Comparison of ENCODE assay signal across 8 cellular contexts in the genomic region with DNA sequence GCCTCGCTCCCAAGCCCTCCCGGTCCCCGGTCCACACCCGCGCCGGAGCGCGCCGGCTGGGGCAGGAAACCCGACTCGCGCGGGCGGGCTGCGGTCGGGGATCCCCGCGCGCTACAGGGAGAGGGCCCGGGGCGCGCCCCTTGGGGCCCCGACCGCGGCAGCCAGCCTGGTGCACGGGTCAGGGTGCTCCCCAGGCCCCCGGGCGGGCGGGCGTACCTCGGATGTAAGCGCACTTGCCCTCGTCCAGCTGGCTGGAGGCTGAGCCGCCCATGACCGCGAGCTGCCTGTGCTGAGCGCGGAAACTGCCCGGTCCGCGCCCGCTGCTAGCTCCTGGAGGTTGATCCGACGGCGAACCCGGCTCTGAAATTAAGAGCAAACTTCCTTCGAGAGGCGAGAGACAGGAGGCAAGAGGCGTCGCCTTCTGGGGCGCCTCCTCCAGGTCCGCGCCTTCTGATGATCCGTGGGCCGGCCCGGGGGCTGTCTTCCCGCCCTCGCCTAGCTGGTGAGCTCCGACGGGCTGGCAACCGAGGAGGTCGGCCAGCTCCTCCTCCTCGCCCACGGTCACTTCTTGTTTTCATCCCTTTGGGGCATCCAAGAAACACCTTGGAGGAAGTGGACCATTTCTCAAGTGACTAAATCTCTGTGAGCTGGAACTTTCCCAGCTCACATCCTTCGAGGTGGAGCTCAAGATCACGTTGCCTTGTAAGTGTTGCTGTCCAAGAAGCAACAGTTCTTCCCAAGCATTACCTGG. TPM values are rescaled to one million over a fixed set of nuclear protein-coding genes. Genes with fewer than 3 reads are reported as not detected.
DNase-seq lines count a peak whose midpoint lies in the region; ATAC-seq and TF ChIP-seq lines count a peak whose summit lies in the region.

Gene NIBAN1, minus strand, starts transcription at position 423 of the 751 bp plus-strand sequence. Its CDS starts 152 bp downstream, at position 271.

- H3K9me3 ChIP-seq in CD4-positive, CD25-positive, alpha-beta regulatory T cell (ENCODE audit: control insufficient read depth in 2 of 2, low read length in 2 of 2), result no peaks in the 10 kb centered on the region
- H3K9me3 ChIP-seq in Peyer's patch, result no peaks in the 10 kb centered on the region
- H3K9me3 ChIP-seq in ovary, result no peaks in the 10 kb centered on the region
- no peaks in the 10 kb centered on the region for H3K9me3 ChIP-seq in tibial artery

- H3K4me1 ChIP-seq in CD4-positive, CD25-positive, alpha-beta regulatory T cell (ENCODE audit: control insufficient read depth, insufficient read depth, low read length, poor library complexity, severe bottlenecking), result peaks cover 55% of the 10 kb centered on the region
- H3K4me1 ChIP-seq in Peyer's patch (peaks cover 0 to 10% (median 2%) of the 10 kb centered on the region in 4 donors), ovary (ENCODE audit: insufficient read depth) (peaks cover 4% of the 10 kb centered on the region), tibial artery (peaks cover 0 to 42% (median 23%) of the 10 kb centered on the region in 4 donors)

- H3K4me3 ChIP-seq in CD4-positive, CD25-positive, alpha-beta regulatory T cell (ENCODE audit: low read depth, low read length), result peak within 1 kb of the TSS; percentile 91
- H3K4me3 ChIP-seq in Peyer's patch (peak within 1 kb of the TSS; percentile 59 to 76 (median 64)), ovary (peak within 1 kb of the TSS; percentile 71), tibial artery (peak within 1 kb of the TSS; percentile 92 to 97)

- intact Hi-C loops in ovary (cut with DNase I), result no loop called here
- intact Hi-C loops in tibial artery (cut with DNase I; ENCODE audit: low total_unique reads), result loop anchor here (5.0 to 10.0 kb wide), 2 partner anchors 89 to 147 kb away; no protein-coding TSS in a partner anchor

- DNase-seq in CD4-positive, CD25-positive, alpha-beta regulatory T cell, result peak; percentile 47 to 85 (median 61)
- DNase-seq in Peyer's patch (peak; percentile 44 to 84 (median 68)), germinal center (ENCODE audit: low spot score) (peak; percentile 61), ovary (peak in 4 of 5 donors; percentile 19 to 40 (median 30)), tibial artery (peak; percentile 77 to 90)
- peak; percentile 26 to 58 for DNase-seq in activated T-helper 1 cell treated with anti-CD3 and anti-CD28 coated beads, Interleukin-2, amount 50 U/mL, for 16 hours (ENCODE audit: low read depth in 1 of 2, low spot score in 1 of 2)

- no peak for TF ChIP-seq EP300 in ovary (IDR thresholded peaks at IDR 0.05)

- TF ChIP-seq CTCF in Peyer's patch (IDR thresholded peaks at IDR 0.05), result no peak
- no peak for TF ChIP-seq CTCF in ovary (IDR thresholded peaks at IDR 0.05)
- TF ChIP-seq CTCF in tibial artery (IDR thresholded peaks at IDR 0.05), result no peak

- H3K27ac ChIP-seq in CD4-positive, CD25-positive, alpha-beta regulatory T cell (ENCODE audit: insufficient read depth, low read length, poor library complexity, severe bottlenecking), result peak within 1 kb of the TSS; percentile 89
- H3K27ac ChIP-seq in Peyer's patch, result peak within 1 kb of the TSS; percentile 47 to 81 (median 73)
- peak within 1 kb of the TSS in 1 of 2 donors; percentile 64 for H3K27ac ChIP-seq in ovary
- H3K27ac ChIP-seq in tibial artery, result peak within 1 kb of the TSS; percentile 93 to 95

- H3K4me1 Mint-ChIP-seq in CD4-positive, CD25-positive, alpha-beta regulatory T cell, result peaks cover 24 to 64% (median 45%) of the 10 kb centered on the region in 4 donors

- no peaks in the 10 kb centered on the region for H3K36me3 ChIP-seq in CD4-positive, CD25-positive, alpha-beta regulatory T cell (ENCODE audit: control insufficient read depth, insufficient read depth, low read length)
- H3K36me3 ChIP-seq in Peyer's patch, result no peaks in the 10 kb centered on the region
- H3K36me3 ChIP-seq in ovary, result no peaks in the 10 kb centered on the region
- H3K36me3 ChIP-seq in tibial artery, result no peaks in the 10 kb centered on the region

- 1% methylated on average over 25 to 65 of the region's 66 CpGs for WGBS in ovary, 3 donors

- H3K27ac Mint-ChIP-seq in CD4-positive, CD25-positive, alpha-beta regulatory T cell, result peak within 1 kb of the TSS; percentile 93 to 98 (median 94)

- H3K9me3 Mint-ChIP-seq in CD4-positive, CD25-positive, alpha-beta regulatory T cell, result peaks cover 0 to 4% (median 0%) of the 10 kb centered on the region in 7 donors

- no peaks in the 10 kb centered on the region for H3K27me3 ChIP-seq in CD4-positive, CD25-positive, alpha-beta regulatory T cell (ENCODE audit: control insufficient read depth, insufficient read depth, low read length)
- H3K27me3 ChIP-seq in Peyer's patch (no peaks in the 10 kb centered on the region), ovary (no peaks in the 10 kb centered on the region), tibial artery (no peaks in the 10 kb centered on the region)

- no peaks in the 10 kb centered on the region for H3K36me3 Mint-ChIP-seq in CD4-positive, CD25-positive, alpha-beta regulatory T cell

- H3K4me3 Mint-ChIP-seq in CD4-positive, CD25-positive, alpha-beta regulatory T cell, result peak within 1 kb of the TSS; percentile 87 to 98 (median 96)

- peak; percentile 64 to 75 for ATAC-seq in CD4-positive, CD25-positive, alpha-beta regulatory T cell (ENCODE audit: low read depth in 2 of 2)
- ATAC-seq in HG03342 (IDR thresholded peaks at IDR 0.05; ENCODE audit: unreplicated experiment), result peak; percentile 59

- TF ChIP-seq POLR2A in GM19193 (IDR thresholded peaks at IDR 0.05; ENCODE audit: extremely low read depth, insufficient read depth, insufficient read length), result peak; percentile 82
- TF ChIP-seq POLR2A in Peyer's patch (IDR thresholded peaks at IDR 0.05), result peak in 1 of 2 donors; percentile 20
- no peak for TF ChIP-seq POLR2A in ovary (IDR thresholded peaks at IDR 0.05)

- peaks cover 5% of the 10 kb centered on the region for H3K27me3 Mint-ChIP-seq in CD4-positive, CD25-positive, alpha-beta regulatory T cell

RNA-seq across cellular contexts. Expression of gene NIBAN1, which starts in this region (rescaled TPM):
- 141 TPM for total RNA-seq in CD4-positive, CD25-positive, alpha-beta regulatory T cell
- 10 to 100 TPM; 37.3 to 70.7 (median 48.5) TPM for polyA plus RNA-seq in CD4-positive, CD25-positive, alpha-beta regulatory T cell
- 10 to 100 TPM in 2 of 4 donors, 1 to 10 TPM in 2; 7.7 to 32.2 (median 9.5) TPM for total RNA-seq in Peyer's patch
- 10 to 100 TPM in 2 of 7 donors, 1 to 10 TPM in 5; 1.7 to 17.5 (median 7.5) TPM for total RNA-seq in ovary
- 10 to 100 TPM in 1 of 2 donors, 1 to 10 TPM in 1; 4.8 to 51.9 TPM for polyA plus RNA-seq in ovary

Comparison
In these comparisons a context has a peak if more than half of its experiments do, and no peak if none do; other contexts are left out.
1. DNase-seq: peak in every context shown above with its lines; median percentile 84 in tibial artery; 68 in Peyer's patch; 61 in CD4-positive, CD25-positive, alpha-beta regulatory T cell; 61 in germinal center; 42 in activated T-helper 1 cell treated with anti-CD3 and anti-CD28 coated beads, Interleukin-2, amount 50 U/mL, for 16 hours; 30 in ovary.